20 cellular contexts compared by ENCODE assay signal in the genomic region with DNA sequence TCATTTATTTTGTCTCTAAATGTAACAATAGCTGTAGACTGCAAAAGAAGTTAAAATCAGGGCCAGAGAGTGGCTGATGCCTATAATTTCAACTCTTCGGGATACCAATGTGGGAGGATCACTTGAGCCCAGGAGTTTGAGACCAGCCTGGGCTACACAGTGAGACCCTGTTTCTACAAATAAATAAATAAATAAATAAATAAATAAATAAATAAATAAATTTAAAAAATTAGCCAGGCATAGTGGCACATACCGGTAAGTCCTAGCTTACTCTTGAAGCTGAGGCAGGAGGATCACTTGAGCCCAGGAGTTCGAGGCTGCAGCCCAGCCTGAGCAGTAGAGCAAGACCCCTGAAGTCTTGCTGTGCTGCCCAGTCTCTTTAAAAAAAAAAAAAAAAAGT.
DNase-seq lines count a peak whose midpoint lies in the region; ATAC-seq, FAIRE-seq and TF ChIP-seq lines count a peak whose summit lies in the region.
"Had no signal": no experiment of that assay in that cellular context is flagged by ENCODE, and none has a peak within 500 bp of the region (broad histone marks: within the 10 kb centered on the region; RNA-seq: fewer than 3 reads in every experiment).

No MANE protein-coding gene starts in this region.

- WGBS in K562 (ENCODE audit: insufficient coverage, low coverage, missing lambda C conversion rate): 19% methylated on average over 3 of the region's 3 CpGs

- H4K20me1 ChIP-seq in K562 (replicated peaks; ENCODE audit: control insufficient read depth, insufficient read depth, low read length): 0 out of 2 replicates have a peak, but pooled peaks cover 9% of the 10 kb centered on the region

- no peaks in the 10 kb centered on the region for H3K79me2 ChIP-seq in K562 (ENCODE audit: control insufficient read depth, insufficient read depth, low read length)

- BruUV-seq in K562 (replicated peaks; lab: Mats Ljungman, UMichigan): no TSS peak

- TF ChIP-seq RAD21 in K562 (CRISPR knock-in tag; conservative IDR thresholded peaks at IDR 0.05 in 1 of 2, IDR thresholded peaks at IDR 0.05 in 1 of 2): no peak

- H2AFZ ChIP-seq in K562 (ENCODE audit: low read depth, low read length): no peak overlapping the region

- intact Hi-C loops in K562 (cut with micrococcal nuclease): no loop called here

- no peak for FAIRE-seq in K562 (lab: Jason Lieb, UNC)
- FAIRE-seq: A204.1, D721Med, G401.6, GM12891, GM19239 had no signal

- H3K27ac ChIP-seq in HEK293 (ENCODE audit: extremely low read depth, low read depth, low read length) (no peak overlapping the region), K562 (ENCODE audit: extremely low read depth, low read depth, low read length) (no peak overlapping the region)
- H3K27ac ChIP-seq: BLaER1 treated with 17β-estradiol and CSF1 and Interleukin-3, amounts not matched to agents 10 nM and 100 nM; C4-2B had no signal

- CTCF ChIA-PET in HEK293 (lab: Yijun Ruan, JAX): interaction anchor here (0.9 kb wide), 1 partner anchor 83 kb away, joined by 9 read pairs; no protein-coding TSS in a partner anchor
- CTCF ChIA-PET in K562 (lab: Yijun Ruan, JAX; ENCODE audit: low intra/inter-chr PET ratio): no interaction called here

- no peak for TF ChIP-seq POLR2A in K562 (conservative IDR thresholded peaks at IDR 0.05)

- H3K4me3 ChIP-seq in HEK293 (ENCODE audit: low read depth, low read length) (no peak overlapping the region), K562 (no peak overlapping the region), H7 (ENCODE audit: insufficient read depth, low read depth, low read length) (no peak overlapping the region)
- H3K4me3 ChIP-seq: BLaER1 treated with 17β-estradiol and CSF1 and Interleukin-3, amounts not matched to agents 10 nM and 100 nM had no signal

- H3K9me1 ChIP-seq in K562 (ENCODE audit: control insufficient read depth, insufficient read depth, low read length): no peaks in the 10 kb centered on the region

- H3K9me3 ChIP-seq in HEK293 (ENCODE audit: control insufficient read depth, insufficient read depth, low read depth, low read length) (no peaks in the 10 kb centered on the region), K562 (replicated peaks; ENCODE audit: control insufficient read depth, insufficient read depth, low read depth, low read length) (no peaks in the 10 kb centered on the region)
- H3K9me3 ChIP-seq: BLaER1 treated with 17β-estradiol and CSF1 and Interleukin-3, amounts not matched to agents 10 nM and 100 nM; Caco-2 had no signal

- H3K4me1 ChIP-seq in HEK293 (ENCODE audit: control insufficient read depth, insufficient read depth, low read length): peaks cover 30% of the 10 kb centered on the region
- peaks cover 0 to 2% of the 10 kb centered on the region in 2 experiments; a peak in 3 of 5 replicates for H3K4me1 ChIP-seq in K562 (replicated peaks in 1 of 2; ENCODE audit: control insufficient read depth in 2 of 2, insufficient read depth in 2 of 2, low read length in 2 of 2)

- no peak overlapping the region for H3K9ac ChIP-seq in K562 (ENCODE audit: insufficient read depth in 1 of 2, low read depth in 2 of 2, low read length in 2 of 2)
- H3K9ac ChIP-seq: BLaER1 treated with 17β-estradiol and CSF1 and Interleukin-3, amounts not matched to agents 10 nM and 100 nM had no signal

- TF ChIP-seq CTCF in HEK293 (tag by site-specific recombination; IDR thresholded peaks at IDR 0.05) (no peak), K562 (IDR thresholded peaks at IDR 0.05 in 2 of 3, conservative IDR thresholded peaks at IDR 0.05 in 1 of 3; ENCODE audit: insufficient read depth in 2 of 3, low read depth in 1 of 3, low read length in 3 of 3) (no peak)

- DNase-seq in K562 (ENCODE audit: extremely low read depth in 1 of 4, low spot score in 3 of 4): no peak
- no peak for DNase-seq in H7
- DNase-seq in HuH-7.5 (ENCODE audit: low spot score): no peak
- DNase-seq in SIG-M5 treated with dmso at 0.1 percent for 504 hours (lab: John Stamatoyannopoulos, UW; ENCODE audit: unreplicated experiment): no peak
- DNase-seq: 8988T; AML-193; Caco-2; Calu3; CD4-positive, alpha-beta T cell; CD8-positive, alpha-beta T cell; DMS79 treated with DMSO at 0.1 percent for 48 hours; GF-D8 had no signal

- H3K4me2 ChIP-seq in K562 (ENCODE audit: insufficient read depth, low read length): no peak overlapping the region

- no peak for ATAC-seq in K562
- ATAC-seq: CD8-positive, alpha-beta T cell had no signal

- no peaks in the 10 kb centered on the region for H3K36me3 ChIP-seq in HEK293 (ENCODE audit: control insufficient read depth in 2 of 2, insufficient read depth in 1 of 2, low read length in 2 of 2)
- no peaks in the 10 kb centered on the region for H3K36me3 ChIP-seq in K562 (ENCODE audit: control insufficient read depth, insufficient read depth, low read length)
- H3K36me3 ChIP-seq in H7 (replicated peaks; ENCODE audit: control insufficient read depth, insufficient read depth, low read length): no peaks in the 10 kb centered on the region
- H3K36me3 ChIP-seq: BLaER1 treated with 17β-estradiol and CSF1 and Interleukin-3, amounts not matched to agents 10 nM and 100 nM had no signal

- H3K27me3 ChIP-seq in K562 (ENCODE audit: control insufficient read depth in 2 of 2, insufficient read depth in 2 of 2, low read length in 2 of 2): no peaks in the 10 kb centered on the region
- no peaks in the 10 kb centered on the region for H3K27me3 ChIP-seq in H7 (ENCODE audit: control insufficient read depth, insufficient read depth, low read length)
- H3K27me3 ChIP-seq: BLaER1 treated with 17β-estradiol and CSF1 and Interleukin-3, amounts not matched to agents 10 nM and 100 nM had no signal

- in situ Hi-C loops in K562 (cut with MboI): no loop called here

- TF ChIP-seq EP300 in K562 (IDR thresholded peaks at IDR 0.05; ENCODE audit: low read length): no peak

- POLR2A ChIA-PET in HEK293 (lab: Yijun Ruan, JAX) (interaction anchor here (0.6 kb wide), 1 partner anchor 469 kb away, joined by 3 read pairs; no protein-coding TSS in a partner anchor), K562 (lab: Yijun Ruan, JAX) (interaction anchor here (0.6 kb wide), 1 partner anchor 262 kb away, joined by 3 read pairs; no protein-coding TSS in a partner anchor)

TF ChIP-seq in HEK293, 187 proteins besides CTCF, POLR2A, EP300 and RAD21 (continues in another document):
- no peak for TF ChIP-seq ZBTB48 (tag by site-specific recombination; IDR thresholded peaks at IDR 0.05)
- TF ChIP-seq ZBTB8A (tag by site-specific recombination; IDR thresholded peaks at IDR 0.05): peak; percentile 34; the same call in 1 of the 2 replicates
- no peak for TF ChIP-seq ZNF544 (tag by site-specific recombination; IDR thresholded peaks at IDR 0.05)
- peak; percentile 82; the same call in 1 of the 2 replicates for TF ChIP-seq ZNF394 (tag by site-specific recombination; IDR thresholded peaks at IDR 0.05; ENCODE audit: borderline replicate concordance)
- no peak for TF ChIP-seq HOXA7 (CRISPR knock-in tag; IDR thresholded peaks at IDR 0.05; ENCODE audit: borderline replicate concordance)
- TF ChIP-seq, protein P1, sequence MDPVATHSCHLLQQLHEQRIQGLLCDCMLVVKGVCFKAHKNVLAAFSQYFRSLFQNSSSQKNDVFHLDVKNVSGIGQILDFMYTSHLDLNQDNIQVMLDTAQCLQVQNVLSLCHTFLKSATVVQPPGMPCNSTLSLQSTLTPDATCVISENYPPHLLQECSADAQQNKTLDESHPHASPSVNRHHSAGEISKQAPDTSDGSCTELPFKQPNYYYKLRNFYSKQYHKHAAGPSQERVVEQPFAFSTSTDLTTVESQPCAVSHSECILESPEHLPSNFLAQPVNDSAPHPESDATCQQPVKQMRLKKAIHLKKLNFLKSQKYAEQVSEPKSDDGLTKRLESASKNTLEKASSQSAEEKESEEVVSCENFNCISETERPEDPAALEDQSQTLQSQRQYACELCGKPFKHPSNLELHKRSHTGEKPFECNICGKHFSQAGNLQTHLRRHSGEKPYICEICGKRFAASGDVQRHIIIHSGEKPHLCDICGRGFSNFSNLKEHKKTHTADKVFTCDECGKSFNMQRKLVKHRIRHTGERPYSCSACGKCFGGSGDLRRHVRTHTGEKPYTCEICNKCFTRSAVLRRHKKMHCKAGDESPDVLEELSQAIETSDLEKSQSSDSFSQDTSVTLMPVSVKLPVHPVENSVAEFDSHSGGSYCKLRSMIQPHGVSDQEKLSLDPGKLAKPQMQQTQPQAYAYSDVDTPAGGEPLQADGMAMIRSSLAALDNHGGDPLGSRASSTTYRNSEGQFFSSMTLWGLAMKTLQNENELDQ (tag by site-specific recombination; IDR thresholded peaks at IDR 0.05; ENCODE audit: low read depth): no peak
- no peak for TF ChIP-seq ZNF112 (tag by site-specific recombination; IDR thresholded peaks at IDR 0.05)
- TF ChIP-seq ZXDB (tag by site-specific recombination; IDR thresholded peaks at IDR 0.05): peak; percentile 54; the same call in 1 of the 2 replicates

TF ChIP-seq in K562, 482 proteins besides CTCF, POLR2A, EP300 and RAD21:
- TF ChIP-seq SP2 (IDR thresholded peaks at IDR 0.05; ENCODE audit: extremely low read depth, low read depth, low read length, poor library complexity, severe bottlenecking) (no peak), ETV1 (tag; conservative IDR thresholded peaks at IDR 0.05; ENCODE audit: low read depth) (no peak), ZNF224 (CRISPR knock-in tag; IDR thresholded peaks at IDR 0.05) (no peak), ZNF121 (CRISPR knock-in tag; conservative IDR thresholded peaks at IDR 0.05) (peak; percentile 32; the same call in 1 of the 2 replicates)
